ENCODE assay signal across 12 cellular contexts in genomic region chr3:72255191-72255590, GRCh38.
DNase-seq lines count a peak whose midpoint lies in the region; ATAC-seq and TF ChIP-seq lines count a peak whose summit lies in the region.
"Had no signal": no experiment of that assay in that cellular context is flagged by ENCODE, and none has a peak within 500 bp of the region (broad histone marks: within the 10 kb centered on the region; RNA-seq: fewer than 3 reads in every experiment).

No MANE protein-coding gene starts in this region.

- no peaks in the 10 kb centered on the region for H3K27me3 ChIP-seq in lower lobe of right lung (ENCODE audit: low read depth)
- no peaks in the 10 kb centered on the region for H3K27me3 ChIP-seq in transverse colon
- H3K27me3 ChIP-seq: ascending aorta had no signal

- H3K9me3 Mint-ChIP-seq in stimulated activated effector memory CD8-positive, alpha-beta T cell treated with anti-CD3 and anti-CD28 coated beads, Interleukin-12 subunit alpha, Interleukin-12 subunit beta, amount 100 ng/mL, for 72 hours = no peaks in the 10 kb centered on the region
- H3K9me3 Mint-ChIP-seq in T-cell = no peaks in the 10 kb centered on the region
- H3K9me3 Mint-ChIP-seq in activated naive CD4-positive, alpha-beta T cell treated with anti-CD3 and anti-CD28 coated beads, Interleukin-2, amount 50 U/mL, for 72 hours = peaks cover 4 to 6% of the 10 kb centered on the region in 2 donors

- in situ Hi-C loops in transverse colon (cut with MboI; ENCODE audit: low pct_ligation_motif_present in 1 of 4, low pct_unique_long_range_greater_than_20kb in 1 of 4, low sequenced_read_pairs in 3 of 4) = loop anchor here in 2 of 4 donors (25.0 kb wide), 2 partner anchors 293 to 543 kb away; no protein-coding TSS in a partner anchor

- no peak overlapping the region for H3K4me3 Mint-ChIP-seq in stimulated activated effector memory CD8-positive, alpha-beta T cell treated with anti-CD3 and anti-CD28 coated beads, Interleukin-12 subunit alpha, Interleukin-12 subunit beta, amount 100 ng/mL, for 72 hours
- no peak overlapping the region for H3K4me3 Mint-ChIP-seq in T-cell

- peaks cover 21% of the 10 kb centered on the region for H3K4me1 Mint-ChIP-seq in stimulated activated effector memory CD8-positive, alpha-beta T cell treated with anti-CD3 and anti-CD28 coated beads, Interleukin-12 subunit alpha, Interleukin-12 subunit beta, amount 100 ng/mL, for 72 hours
- peaks cover 42 to 45% (median 45%) of the 10 kb centered on the region in 3 donors for H3K4me1 Mint-ChIP-seq in T-cell

- TF ChIP-seq EP300 in transverse colon (IDR thresholded peaks at IDR 0.05; ENCODE audit: low read depth) = no peak

- peak; percentile 87 for ATAC-seq in lower lobe of right lung
- no peak for ATAC-seq in stimulated activated effector memory CD8-positive, alpha-beta T cell treated with anti-CD3 and anti-CD28 coated beads, Interleukin-12 subunit alpha, Interleukin-12 subunit beta, amount 100 ng/mL, for 72 hours
- ATAC-seq in T-cell (replicated peaks in 1 of 4) = no peak
- no peak for ATAC-seq in activated naive CD4-positive, alpha-beta T cell treated with anti-CD3 and anti-CD28 coated beads, Interleukin-2, amount 50 U/mL, for 72 hours

- DNase-seq in NCI-H526 (lab: John Stamatoyannopoulos, UW) (peak; percentile 8 to 14), NCI-H526 treated with DMSO at 0.1 percent for 48 hours (lab: John Stamatoyannopoulos, UW) (no peak), coronary artery (ENCODE audit: low spot score) (peak; percentile 83), lower lobe of right lung (no peak), transverse colon (peak; percentile 42), T-cell (no peak)
- no peak for DNase-seq in stimulated activated effector memory CD8-positive, alpha-beta T cell treated with anti-CD3 and anti-CD28 coated beads, Interleukin-12 subunit alpha, Interleukin-12 subunit beta, amount 100 ng/mL, for 72 hours (ENCODE audit: low spot score in 2 of 2)
- no peak for DNase-seq in activated naive CD4-positive, alpha-beta T cell treated with anti-CD3 and anti-CD28 coated beads, Interleukin-2, amount 50 U/mL, for 72 hours (ENCODE audit: low spot score in 2 of 2)
- DNase-seq: glutamatergic neuron, naive B cell, SW 1271 had no signal

- H3K27ac ChIP-seq in coronary artery (peak overlapping the region; percentile 40 to 63), lower lobe of right lung (peak overlapping the region; percentile 46), transverse colon (peak overlapping the region; percentile 47 to 70 (median 55))

- 6 to 20% methylated on average over 2 of the region's 2 CpGs for WGBS in transverse colon (ENCODE audit: low coverage in 1 of 2), 2 donors

- H3K4me3 ChIP-seq in coronary artery = no peak overlapping the region
- no peak overlapping the region for H3K4me3 ChIP-seq in lower lobe of right lung
- no peak overlapping the region for H3K4me3 ChIP-seq in transverse colon
- H3K4me3 ChIP-seq: ascending aorta had no signal

- no peak for TF ChIP-seq POLR2A in transverse colon (IDR thresholded peaks at IDR 0.05)

- CTCF ChIA-PET in T-cell (lab: Charles Lee) = no interaction called here

- TF ChIP-seq CTCF in coronary artery (IDR thresholded peaks at IDR 0.05) = no peak
- no peak for TF ChIP-seq CTCF in lower lobe of right lung (IDR thresholded peaks at IDR 0.05)
- no peak for TF ChIP-seq CTCF in transverse colon (IDR thresholded peaks at IDR 0.05)

- intact Hi-C loops in lower lobe of right lung (cut with DNase I) (no loop called here), transverse colon (cut with DNase I; ENCODE audit: low total_unique reads) (no loop called here)

- H3K27me3 Mint-ChIP-seq in T-cell = no peaks in the 10 kb centered on the region
- H3K27me3 Mint-ChIP-seq: naive B cell had no signal

- H3K27ac Mint-ChIP-seq in stimulated activated effector memory CD8-positive, alpha-beta T cell treated with anti-CD3 and anti-CD28 coated beads, Interleukin-12 subunit alpha, Interleukin-12 subunit beta, amount 100 ng/mL, for 72 hours = no peak overlapping the region
- no peak overlapping the region for H3K27ac Mint-ChIP-seq in T-cell
- H3K27ac Mint-ChIP-seq in activated naive CD4-positive, alpha-beta T cell treated with anti-CD3 and anti-CD28 coated beads, Interleukin-2, amount 50 U/mL, for 72 hours = no peak overlapping the region

- H3K9me3 ChIP-seq in lower lobe of right lung = no peaks in the 10 kb centered on the region
- H3K9me3 ChIP-seq in transverse colon = no peaks in the 10 kb centered on the region
- H3K9me3 ChIP-seq: ascending aorta had no signal

- H3K4me1 ChIP-seq in lower lobe of right lung (peaks cover 32% of the 10 kb centered on the region), transverse colon (peaks cover 15 to 26% (median 18%) of the 10 kb centered on the region in 4 donors)

- H3K36me3 Mint-ChIP-seq in stimulated activated effector memory CD8-positive, alpha-beta T cell treated with anti-CD3 and anti-CD28 coated beads, Interleukin-12 subunit alpha, Interleukin-12 subunit beta, amount 100 ng/mL, for 72 hours = no peaks in the 10 kb centered on the region
- H3K36me3 Mint-ChIP-seq in T-cell = no peaks in the 10 kb centered on the region
- H3K36me3 Mint-ChIP-seq in activated naive CD4-positive, alpha-beta T cell treated with anti-CD3 and anti-CD28 coated beads, Interleukin-2, amount 50 U/mL, for 72 hours = peaks cover 12 to 17% of the 10 kb centered on the region in 2 donors

- H3K36me3 ChIP-seq in lower lobe of right lung (no peaks in the 10 kb centered on the region), transverse colon (no peaks in the 10 kb centered on the region)
- H3K36me3 ChIP-seq: ascending aorta had no signal

- POLR2A ChIA-PET in T-cell (lab: Charles Lee) = no interaction called here

Comparison
In these comparisons a context has a peak if more than half of its experiments do, and no peak if none do; other contexts are left out.
1. DNase-seq: peak in NCI-H526 (2 of 2), coronary artery (single experiment) and transverse colon (single experiment); none in NCI-H526 treated with DMSO at 0.1 percent for 48 hours (single experiment), lower lobe of right lung (single experiment), stimulated activated effector memory CD8-positive, alpha-beta T cell treated with anti-CD3 and anti-CD28 coated beads, Interleukin-12 subunit alpha, Interleukin-12 subunit beta, amount 100 ng/mL, for 72 hours (0 of 2), T-cell (0 of 34) and activated naive CD4-positive, alpha-beta T cell treated with anti-CD3 and anti-CD28 coated beads, Interleukin-2, amount 50 U/mL, for 72 hours (0 of 2).
2. ATAC-seq: peak in lower lobe of right lung (2 of 2); none in stimulated activated effector memory CD8-positive, alpha-beta T cell treated with anti-CD3 and anti-CD28 coated beads, Interleukin-12 subunit alpha, Interleukin-12 subunit beta, amount 100 ng/mL, for 72 hours (single experiment), T-cell (0 of 4) and activated naive CD4-positive, alpha-beta T cell treated with anti-CD3 and anti-CD28 coated beads, Interleukin-2, amount 50 U/mL, for 72 hours (0 of 2).
3. Peak in every context shown above with its lines, with median percentiles within 50 percentile points of each other: H3K27ac ChIP-seq.